1 cellular context compared by ENCODE assay signal in the genomic region with DNA sequence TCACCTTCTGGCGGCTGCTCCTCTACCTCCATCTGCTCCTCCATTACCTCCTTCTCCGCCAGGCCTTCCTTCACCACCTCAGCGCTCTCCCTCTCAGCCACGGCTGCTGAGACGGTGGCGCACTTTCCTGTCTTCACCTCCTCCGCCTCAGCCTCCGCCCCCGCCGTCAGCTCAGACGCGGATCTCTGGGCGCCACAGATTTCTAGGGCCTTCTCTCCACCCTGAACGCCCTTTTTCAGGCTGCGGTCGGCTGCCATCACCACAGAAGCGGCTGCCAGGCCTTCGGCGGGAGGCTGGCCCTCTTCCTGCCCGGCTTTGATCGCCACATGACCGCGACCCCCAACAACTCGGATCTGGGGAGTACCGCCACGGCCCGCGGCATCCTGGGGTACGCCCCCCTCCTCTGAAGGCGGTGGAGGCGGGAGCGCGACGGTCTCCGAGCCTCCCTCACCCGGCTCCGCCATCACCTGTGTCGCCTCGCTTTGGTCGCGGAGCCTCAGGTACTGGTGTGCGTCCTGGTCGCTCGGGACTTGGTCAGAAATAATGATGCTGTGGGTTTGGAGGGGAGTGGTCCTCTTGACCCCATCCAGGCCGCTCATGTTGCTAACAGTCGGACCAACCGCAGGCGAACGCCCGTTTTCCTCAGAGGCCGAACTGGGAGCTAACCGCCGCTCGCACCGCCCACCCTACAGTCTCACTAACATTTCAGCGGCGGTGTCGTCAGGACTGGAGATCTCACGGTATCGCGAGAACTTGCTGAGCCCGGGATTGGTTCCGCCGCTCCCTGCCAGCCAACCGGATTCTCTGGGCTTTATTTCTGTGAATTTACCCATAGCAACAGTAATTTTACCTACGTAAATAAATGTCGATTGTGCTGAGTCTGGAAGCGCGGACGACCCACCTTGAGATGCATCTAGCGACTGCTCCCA.
TF ChIP-seq lines count a peak whose summit lies in the region.

A gene (minus strand): TSS at position 699 of the 929 bp plus-strand sequence. CDS start 100 bp downstream, at position 599.

TF ChIP-seq in HepG2, 621 proteins besides CTCF, POLR2A, EP300 and RAD21 (continued from another document and continues in another):
- TF ChIP-seq, protein P1, sequence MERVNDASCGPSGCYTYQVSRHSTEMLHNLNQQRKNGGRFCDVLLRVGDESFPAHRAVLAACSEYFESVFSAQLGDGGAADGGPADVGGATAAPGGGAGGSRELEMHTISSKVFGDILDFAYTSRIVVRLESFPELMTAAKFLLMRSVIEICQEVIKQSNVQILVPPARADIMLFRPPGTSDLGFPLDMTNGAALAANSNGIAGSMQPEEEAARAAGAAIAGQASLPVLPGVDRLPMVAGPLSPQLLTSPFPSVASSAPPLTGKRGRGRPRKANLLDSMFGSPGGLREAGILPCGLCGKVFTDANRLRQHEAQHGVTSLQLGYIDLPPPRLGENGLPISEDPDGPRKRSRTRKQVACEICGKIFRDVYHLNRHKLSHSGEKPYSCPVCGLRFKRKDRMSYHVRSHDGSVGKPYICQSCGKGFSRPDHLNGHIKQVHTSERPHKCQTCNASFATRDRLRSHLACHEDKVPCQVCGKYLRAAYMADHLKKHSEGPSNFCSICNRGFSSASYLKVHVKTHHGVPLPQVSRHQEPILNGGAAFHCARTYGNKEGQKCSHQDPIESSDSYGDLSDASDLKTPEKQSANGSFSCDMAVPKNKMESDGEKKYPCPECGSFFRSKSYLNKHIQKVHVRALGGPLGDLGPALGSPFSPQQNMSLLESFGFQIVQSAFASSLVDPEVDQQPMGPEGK (CRISPR knock-in tag; IDR thresholded peaks at IDR 0.05), result no peak; the same call in 1 of the 2 replicates
- TF ChIP-seq, protein P2, sequence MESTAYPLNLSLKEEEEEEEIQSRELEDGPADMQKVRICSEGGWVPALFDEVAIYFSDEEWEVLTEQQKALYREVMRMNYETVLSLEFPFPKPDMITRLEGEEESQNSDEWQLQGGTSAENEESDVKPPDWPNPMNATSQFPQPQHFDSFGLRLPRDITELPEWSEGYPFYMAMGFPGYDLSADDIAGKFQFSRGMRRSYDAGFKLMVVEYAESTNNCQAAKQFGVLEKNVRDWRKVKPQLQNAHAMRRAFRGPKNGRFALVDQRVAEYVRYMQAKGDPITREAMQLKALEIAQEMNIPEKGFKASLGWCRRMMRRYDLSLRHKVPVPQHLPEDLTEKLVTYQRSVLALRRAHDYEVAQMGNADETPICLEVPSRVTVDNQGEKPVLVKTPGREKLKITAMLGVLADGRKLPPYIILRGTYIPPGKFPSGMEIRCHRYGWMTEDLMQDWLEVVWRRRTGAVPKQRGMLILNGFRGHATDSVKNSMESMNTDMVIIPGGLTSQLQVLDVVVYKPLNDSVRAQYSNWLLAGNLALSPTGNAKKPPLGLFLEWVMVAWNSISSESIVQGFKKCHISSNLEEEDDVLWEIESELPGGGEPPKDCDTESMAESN (CRISPR knock-in tag; conservative IDR thresholded peaks at IDR 0.05), result peak; percentile 89; the same call in 1 of the 2 replicates
- TF ChIP-seq SIX4 (CRISPR knock-in tag; IDR thresholded peaks at IDR 0.05) (0 out of 2 replicates have a peak, but pooled peaks have one; percentile 27), ZNF451 (CRISPR knock-in tag; IDR thresholded peaks at IDR 0.05) (peak; percentile 84; the same call in 1 of the 2 replicates), HMGA1 (CRISPR knock-in tag; conservative IDR thresholded peaks at IDR 0.05) (no peak), ZNF674 (CRISPR knock-in tag; IDR thresholded peaks at IDR 0.05; ENCODE audit: low read depth) (0 out of 2 replicates have a peak, but pooled peaks have one; percentile 16), ZNF446 (CRISPR knock-in tag; IDR thresholded peaks at IDR 0.05) (peak; percentile 18; the same call in 1 of the 2 replicates), THAP11 (CRISPR knock-in tag; IDR thresholded peaks at IDR 0.05) (peak; percentile 83), CBFB (CRISPR knock-in tag; IDR thresholded peaks at IDR 0.05) (peak; percentile 62; the same call in 1 of the 2 replicates), TBP (CRISPR knock-in tag; IDR thresholded peaks at IDR 0.05) (no peak), ZNF572 (CRISPR knock-in tag; IDR thresholded peaks at IDR 0.05) (0 out of 2 replicates have a peak, but pooled peaks have one; percentile 26), SALL1 (CRISPR knock-in tag; IDR thresholded peaks at IDR 0.05) (peak; percentile 83), NPAS2 (CRISPR knock-in tag; IDR thresholded peaks at IDR 0.05; ENCODE audit: borderline replicate concordance) (no peak), NCOA5 (CRISPR knock-in tag; IDR thresholded peaks at IDR 0.05) (no peak), GATA4 (IDR thresholded peaks at IDR 0.05; ENCODE audit: borderline replicate concordance, low read depth) (peak; percentile 76; the same call in 1 of the 2 replicates), PAF1 (CRISPR knock-in tag; IDR thresholded peaks at IDR 0.05) (peak; percentile 19; the same call in 1 of the 2 replicates), TRIM24 (CRISPR knock-in tag; IDR thresholded peaks at IDR 0.05) (no peak), ZFP37 (CRISPR knock-in tag; IDR thresholded peaks at IDR 0.05; ENCODE audit: borderline replicate concordance) (0 out of 2 replicates have a peak, but pooled peaks have one; percentile 91), ZNF12 (CRISPR knock-in tag; IDR thresholded peaks at IDR 0.05) (no peak; the same call in 1 of the 2 replicates), MATR3 (CRISPR knock-in tag; IDR thresholded peaks at IDR 0.05) (no peak), POGZ (CRISPR knock-in tag; IDR thresholded peaks at IDR 0.05) (peak; percentile 92), HOXD1 (CRISPR knock-in tag; IDR thresholded peaks at IDR 0.05) (peak; percentile 71; the same call in 1 of the 2 replicates), ZNF30 (CRISPR knock-in tag; IDR thresholded peaks at IDR 0.05) (peak; percentile 97), BRD4 (CRISPR knock-in tag; IDR thresholded peaks at IDR 0.05) (peak; percentile 90), YEATS2 (CRISPR knock-in tag; IDR thresholded peaks at IDR 0.05; ENCODE audit: borderline replicate concordance) (peak; percentile 71), CENPT (CRISPR knock-in tag; IDR thresholded peaks at IDR 0.05; ENCODE audit: low read depth) (no peak; the same call in 1 of the 2 replicates)
- TF ChIP-seq, protein P3, sequence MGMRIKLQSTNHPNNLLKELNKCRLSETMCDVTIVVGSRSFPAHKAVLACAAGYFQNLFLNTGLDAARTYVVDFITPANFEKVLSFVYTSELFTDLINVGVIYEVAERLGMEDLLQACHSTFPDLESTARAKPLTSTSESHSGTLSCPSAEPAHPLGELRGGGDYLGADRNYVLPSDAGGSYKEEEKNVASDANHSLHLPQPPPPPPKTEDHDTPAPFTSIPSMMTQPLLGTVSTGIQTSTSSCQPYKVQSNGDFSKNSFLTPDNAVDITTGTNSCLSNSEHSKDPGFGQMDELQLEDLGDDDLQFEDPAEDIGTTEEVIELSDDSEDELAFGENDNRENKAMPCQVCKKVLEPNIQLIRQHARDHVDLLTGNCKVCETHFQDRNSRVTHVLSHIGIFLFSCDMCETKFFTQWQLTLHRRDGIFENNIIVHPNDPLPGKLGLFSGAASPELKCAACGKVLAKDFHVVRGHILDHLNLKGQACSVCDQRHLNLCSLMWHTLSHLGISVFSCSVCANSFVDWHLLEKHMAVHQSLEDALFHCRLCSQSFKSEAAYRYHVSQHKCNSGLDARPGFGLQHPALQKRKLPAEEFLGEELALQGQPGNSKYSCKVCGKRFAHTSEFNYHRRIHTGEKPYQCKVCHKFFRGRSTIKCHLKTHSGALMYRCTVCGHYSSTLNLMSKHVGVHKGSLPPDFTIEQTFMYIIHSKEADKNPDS (CRISPR knock-in tag; IDR thresholded peaks at IDR 0.05), result peak; percentile 80; the same call in 1 of the 2 replicates
- TF ChIP-seq, protein P4, sequence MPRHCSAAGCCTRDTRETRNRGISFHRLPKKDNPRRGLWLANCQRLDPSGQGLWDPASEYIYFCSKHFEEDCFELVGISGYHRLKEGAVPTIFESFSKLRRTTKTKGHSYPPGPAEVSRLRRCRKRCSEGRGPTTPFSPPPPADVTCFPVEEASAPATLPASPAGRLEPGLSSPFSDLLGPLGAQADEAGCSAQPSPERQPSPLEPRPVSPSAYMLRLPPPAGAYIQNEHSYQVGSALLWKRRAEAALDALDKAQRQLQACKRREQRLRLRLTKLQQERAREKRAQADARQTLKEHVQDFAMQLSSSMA (CRISPR knock-in tag; IDR thresholded peaks at IDR 0.05), result peak; percentile 73; the same call in 1 of the 2 replicates
- TF ChIP-seq, protein P5, sequence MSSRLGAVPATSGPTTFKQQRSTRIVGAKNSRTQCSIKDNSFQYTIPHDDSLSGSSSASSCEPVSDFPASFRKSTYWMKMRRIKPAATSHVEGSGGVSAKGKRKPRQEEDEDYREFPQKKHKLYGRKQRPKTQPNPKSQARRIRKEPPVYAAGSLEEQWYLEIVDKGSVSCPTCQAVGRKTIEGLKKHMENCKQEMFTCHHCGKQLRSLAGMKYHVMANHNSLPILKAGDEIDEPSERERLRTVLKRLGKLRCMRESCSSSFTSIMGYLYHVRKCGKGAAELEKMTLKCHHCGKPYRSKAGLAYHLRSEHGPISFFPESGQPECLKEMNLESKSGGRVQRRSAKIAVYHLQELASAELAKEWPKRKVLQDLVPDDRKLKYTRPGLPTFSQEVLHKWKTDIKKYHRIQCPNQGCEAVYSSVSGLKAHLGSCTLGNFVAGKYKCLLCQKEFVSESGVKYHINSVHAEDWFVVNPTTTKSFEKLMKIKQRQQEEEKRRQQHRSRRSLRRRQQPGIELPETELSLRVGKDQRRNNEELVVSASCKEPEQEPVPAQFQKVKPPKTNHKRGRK (CRISPR knock-in tag; IDR thresholded peaks at IDR 0.05), result peak; percentile 83
- TF ChIP-seq, protein P6, sequence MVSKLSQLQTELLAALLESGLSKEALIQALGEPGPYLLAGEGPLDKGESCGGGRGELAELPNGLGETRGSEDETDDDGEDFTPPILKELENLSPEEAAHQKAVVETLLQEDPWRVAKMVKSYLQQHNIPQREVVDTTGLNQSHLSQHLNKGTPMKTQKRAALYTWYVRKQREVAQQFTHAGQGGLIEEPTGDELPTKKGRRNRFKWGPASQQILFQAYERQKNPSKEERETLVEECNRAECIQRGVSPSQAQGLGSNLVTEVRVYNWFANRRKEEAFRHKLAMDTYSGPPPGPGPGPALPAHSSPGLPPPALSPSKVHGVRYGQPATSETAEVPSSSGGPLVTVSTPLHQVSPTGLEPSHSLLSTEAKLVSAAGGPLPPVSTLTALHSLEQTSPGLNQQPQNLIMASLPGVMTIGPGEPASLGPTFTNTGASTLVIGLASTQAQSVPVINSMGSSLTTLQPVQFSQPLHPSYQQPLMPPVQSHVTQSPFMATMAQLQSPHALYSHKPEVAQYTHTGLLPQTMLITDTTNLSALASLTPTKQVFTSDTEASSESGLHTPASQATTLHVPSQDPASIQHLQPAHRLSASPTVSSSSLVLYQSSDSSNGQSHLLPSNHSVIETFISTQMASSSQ (IDR thresholded peaks at IDR 0.05; ENCODE audit: low read depth), result 0 out of 2 replicates have a peak, but pooled peaks have one; percentile 16
- TF ChIP-seq, protein P6 (CRISPR knock-in tag; IDR thresholded peaks at IDR 0.05; ENCODE audit: borderline replicate concordance), result 0 out of 2 replicates have a peak, but pooled peaks have one; percentile 12
- TF ChIP-seq, protein P7, sequence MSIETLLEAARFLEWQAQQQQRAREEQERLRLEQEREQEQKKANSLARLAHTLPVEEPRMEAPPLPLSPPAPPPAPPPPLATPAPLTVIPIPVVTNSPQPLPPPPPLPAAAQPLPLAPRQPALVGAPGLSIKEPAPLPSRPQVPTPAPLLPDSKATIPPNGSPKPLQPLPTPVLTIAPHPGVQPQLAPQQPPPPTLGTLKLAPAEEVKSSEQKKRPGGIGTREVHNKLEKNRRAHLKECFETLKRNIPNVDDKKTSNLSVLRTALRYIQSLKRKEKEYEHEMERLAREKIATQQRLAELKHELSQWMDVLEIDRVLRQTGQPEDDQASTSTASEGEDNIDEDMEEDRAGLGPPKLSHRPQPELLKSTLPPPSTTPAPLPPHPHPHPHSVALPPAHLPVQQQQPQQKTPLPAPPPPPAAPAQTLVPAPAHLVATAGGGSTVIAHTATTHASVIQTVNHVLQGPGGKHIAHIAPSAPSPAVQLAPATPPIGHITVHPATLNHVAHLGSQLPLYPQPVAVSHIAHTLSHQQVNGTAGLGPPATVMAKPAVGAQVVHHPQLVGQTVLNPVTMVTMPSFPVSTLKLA (IDR thresholded peaks at IDR 0.05), result no peak
- TF ChIP-seq, protein P8, sequence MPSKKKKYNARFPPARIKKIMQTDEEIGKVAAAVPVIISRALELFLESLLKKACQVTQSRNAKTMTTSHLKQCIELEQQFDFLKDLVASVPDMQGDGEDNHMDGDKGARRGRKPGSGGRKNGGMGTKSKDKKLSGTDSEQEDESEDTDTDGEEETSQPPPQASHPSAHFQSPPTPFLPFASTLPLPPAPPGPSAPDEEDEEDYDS (CRISPR knock-in tag; IDR thresholded peaks at IDR 0.05), result peak; percentile 94
- TF ChIP-seq, protein P9, sequence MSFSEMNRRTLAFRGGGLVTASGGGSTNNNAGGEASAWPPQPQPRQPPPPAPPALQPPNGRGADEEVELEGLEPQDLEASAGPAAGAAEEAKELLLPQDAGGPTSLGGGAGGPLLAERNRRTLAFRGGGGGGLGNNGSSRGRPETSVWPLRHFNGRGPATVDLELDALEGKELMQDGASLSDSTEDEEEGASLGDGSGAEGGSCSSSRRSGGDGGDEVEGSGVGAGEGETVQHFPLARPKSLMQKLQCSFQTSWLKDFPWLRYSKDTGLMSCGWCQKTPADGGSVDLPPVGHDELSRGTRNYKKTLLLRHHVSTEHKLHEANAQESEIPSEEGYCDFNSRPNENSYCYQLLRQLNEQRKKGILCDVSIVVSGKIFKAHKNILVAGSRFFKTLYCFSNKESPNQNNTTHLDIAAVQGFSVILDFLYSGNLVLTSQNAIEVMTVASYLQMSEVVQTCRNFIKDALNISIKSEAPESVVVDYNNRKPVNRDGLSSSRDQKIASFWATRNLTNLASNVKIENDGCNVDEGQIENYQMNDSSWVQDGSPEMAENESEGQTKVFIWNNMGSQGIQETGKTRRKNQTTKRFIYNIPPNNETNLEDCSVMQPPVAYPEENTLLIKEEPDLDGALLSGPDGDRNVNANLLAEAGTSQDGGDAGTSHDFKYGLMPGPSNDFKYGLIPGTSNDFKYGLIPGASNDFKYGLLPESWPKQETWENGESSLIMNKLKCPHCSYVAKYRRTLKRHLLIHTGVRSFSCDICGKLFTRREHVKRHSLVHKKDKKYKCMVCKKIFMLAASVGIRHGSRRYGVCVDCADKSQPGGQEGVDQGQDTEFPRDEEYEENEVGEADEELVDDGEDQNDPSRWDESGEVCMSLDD (CRISPR knock-in tag; IDR thresholded peaks at IDR 0.05; ENCODE audit: borderline replicate concordance), result peak; percentile 62
